18 cellular contexts compared by ENCODE assay signal in the genomic region with DNA sequence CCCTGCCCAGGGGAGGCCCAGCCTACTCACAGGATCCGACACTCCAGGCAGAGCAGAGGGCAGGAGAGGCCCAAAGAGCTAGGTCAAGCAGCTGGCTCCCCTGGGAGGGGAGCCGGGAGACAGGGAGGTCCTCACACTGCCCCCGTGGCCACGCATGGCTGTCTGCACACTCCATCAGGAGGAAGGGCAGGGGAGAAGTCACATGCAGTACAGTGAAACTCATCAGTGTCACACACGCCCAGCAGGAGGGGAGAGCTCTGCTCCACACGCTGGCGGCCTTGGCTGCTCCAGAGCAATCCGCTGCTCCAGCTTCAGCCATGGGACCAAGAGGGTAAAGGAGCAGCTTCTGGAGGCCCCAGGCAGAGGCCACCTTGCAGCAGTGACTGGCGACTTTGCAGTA. TPM values are rescaled to one million over a fixed set of nuclear protein-coding genes. Genes with fewer than 3 reads are reported as not detected.
DNase-seq lines count a peak whose midpoint lies in the region; TF ChIP-seq lines count a peak whose summit lies in the region.
"Had no signal": no experiment of that assay in that cellular context is flagged by ENCODE, and none has a peak within 500 bp of the region (broad histone marks: within the 10 kb centered on the region; RNA-seq: fewer than 3 reads in every experiment).

No MANE protein-coding gene starts in this region.

- peak overlapping the region; percentile 14 for H3K27ac Mint-ChIP-seq in Caco-2 (ENCODE audit: unreplicated experiment)
- peak overlapping the region in 3 of 5 experiments; percentile 1 to 91 (median 89) for H3K27ac Mint-ChIP-seq in brain
- H3K27ac Mint-ChIP-seq: activated CD4-positive, alpha-beta T cell treated with anti-CD3 and anti-CD28 coated beads, Interleukin-2, amount 10 ng/mL, durations not matched to agents 24 days and 14 days; nephron had no signal

- H3K9me3 Mint-ChIP-seq in Caco-2 (ENCODE audit: unreplicated experiment) (no peaks in the 10 kb centered on the region), brain (no peaks in the 10 kb centered on the region)
- H3K9me3 Mint-ChIP-seq: activated CD4-positive, alpha-beta T cell treated with anti-CD3 and anti-CD28 coated beads, Interleukin-2, amount 10 ng/mL, durations not matched to agents 24 days and 14 days; nephron had no signal

- H3K36me3 Mint-ChIP-seq in Caco-2 (ENCODE audit: insufficient read depth, unreplicated experiment) (peaks cover 75% of the 10 kb centered on the region), brain (peaks cover 12% of the 10 kb centered on the region)

- H3K4ac ChIP-seq in mesenchymal stem cell (ENCODE audit: low read depth in 1 of 2, low read length in 2 of 2), result no peak overlapping the region

- H2AK5ac ChIP-seq in mesenchymal stem cell (ENCODE audit: low read length, severe bottlenecking), result no peak overlapping the region

- H3K4me1 Mint-ChIP-seq in Caco-2 (ENCODE audit: low read depth, unreplicated experiment) (no peaks in the 10 kb centered on the region), brain (peaks cover 9% of the 10 kb centered on the region)
- H3K4me1 Mint-ChIP-seq: activated CD4-positive, alpha-beta T cell treated with anti-CD3 and anti-CD28 coated beads, Interleukin-2, amount 10 ng/mL, durations not matched to agents 24 days and 14 days; nephron had no signal

- H3K27ac ChIP-seq in mesenchymal stem cell (ENCODE audit: low read length, poor library complexity, severe bottlenecking), result no peak overlapping the region
- H3K27ac ChIP-seq: suprapubic skin had no signal

- H3K4me3 Mint-ChIP-seq in Caco-2 (ENCODE audit: unreplicated experiment) (no peak overlapping the region), brain (no peak overlapping the region)
- H3K4me3 Mint-ChIP-seq: activated CD4-positive, alpha-beta T cell treated with anti-CD3 and anti-CD28 coated beads, Interleukin-2, amount 10 ng/mL, durations not matched to agents 24 days and 14 days; nephron had no signal

- no peaks in the 10 kb centered on the region for H3K27me3 Mint-ChIP-seq in Caco-2 (ENCODE audit: insufficient read depth, unreplicated experiment)
- H3K27me3 Mint-ChIP-seq in brain, result no peaks in the 10 kb centered on the region
- H3K27me3 Mint-ChIP-seq: activated CD4-positive, alpha-beta T cell treated with anti-CD3 and anti-CD28 coated beads, Interleukin-2, amount 10 ng/mL, durations not matched to agents 24 days and 14 days had no signal

- TSS peak; percentile 31 for BruUV-seq in Caco-2 (replicated peaks; lab: Mats Ljungman, UMichigan)

- H4K8ac ChIP-seq in mesenchymal stem cell (ENCODE audit: low read length), result no peak overlapping the region

- no peaks in the 10 kb centered on the region for H3K9me3 ChIP-seq in Caco-2
- no peaks in the 10 kb centered on the region for H3K9me3 ChIP-seq in mesenchymal stem cell (ENCODE audit: control insufficient read depth, low read length)
- H3K9me3 ChIP-seq: left lung, suprapubic skin had no signal

- no peak overlapping the region for H3K23ac ChIP-seq in mesenchymal stem cell (ENCODE audit: low read length in 2 of 2)

- intact Hi-C loops in Caco-2 (cut with micrococcal nuclease; ENCODE audit: unreplicated experiment), result no loop called here

- H2BK12ac ChIP-seq in mesenchymal stem cell (ENCODE audit: low read length in 2 of 2), result no peak overlapping the region

- H3K4me1 ChIP-seq in Caco-2 (no peaks in the 10 kb centered on the region), mesenchymal stem cell (ENCODE audit: control insufficient read depth, insufficient read depth, low read depth, low read length) (peaks cover 47% of the 10 kb centered on the region)
- H3K4me1 ChIP-seq: left lung, suprapubic skin had no signal

- H3K79me1 ChIP-seq in mesenchymal stem cell (replicated peaks; ENCODE audit: low read length, poor library complexity, severe bottlenecking), result peaks cover 5% of the 10 kb centered on the region

- H3K36me3 ChIP-seq in Caco-2 (ENCODE audit: control insufficient read depth, insufficient read depth, low read length) (peaks cover 5% of the 10 kb centered on the region; the same call in 1 of the 2 replicates), mesenchymal stem cell (ENCODE audit: control insufficient read depth in 1 of 2, insufficient read depth in 2 of 2, low read depth in 1 of 2, low read length in 2 of 2) (peaks cover 56 to 64% of the 10 kb centered on the region in 2 experiments)

- H4K91ac ChIP-seq in mesenchymal stem cell (ENCODE audit: low read length), result no peak overlapping the region

- no peak for TF ChIP-seq CTCF in Caco-2 (IDR thresholded peaks at IDR 0.05; ENCODE audit: insufficient read depth in 1 of 2, low read depth in 1 of 2, low read length in 1 of 2, severe bottlenecking in 1 of 2, unreplicated experiment in 1 of 2)
- no peak for TF ChIP-seq CTCF in GM20000 (IDR thresholded peaks at IDR 0.05; ENCODE audit: extremely low read depth, missing control alignments)
- no peak for TF ChIP-seq CTCF in brain (conservative IDR thresholded peaks at IDR 0.05)

- 77% methylated on average over 9 of the region's 9 CpGs for WGBS in mesenchymal stem cell

- no peak overlapping the region for H3K4me2 ChIP-seq in mesenchymal stem cell (ENCODE audit: low read length, poor library complexity, severe bottlenecking)
- H3K4me2 ChIP-seq: smooth muscle cell had no signal

- no peak overlapping the region for H2BK120ac ChIP-seq in mesenchymal stem cell (ENCODE audit: low read depth, low read length)

- H3K4me3 ChIP-seq in Caco-2 (ENCODE audit: low read depth, low read length) (no peak overlapping the region), mesenchymal stem cell (ENCODE audit: insufficient read depth in 1 of 2, low read depth in 1 of 2, low read length in 2 of 2) (no peak overlapping the region)
- H3K4me3 ChIP-seq: left lung, smooth muscle cell, suprapubic skin had no signal

- CTCF ChIA-PET in Caco-2 (lab: Charles Lee), result no interaction called here

- H2BK15ac ChIP-seq in mesenchymal stem cell (ENCODE audit: low read depth, poor library complexity, severe bottlenecking), result no peak overlapping the region

- POLR2A ChIA-PET in Caco-2 (lab: Charles Lee), result no interaction called here

- H3K14ac ChIP-seq in mesenchymal stem cell (ENCODE audit: low read length in 2 of 2), result no peak overlapping the region

- no peak overlapping the region for H3K9ac ChIP-seq in mesenchymal stem cell (ENCODE audit: low read length)

- H3K18ac ChIP-seq in mesenchymal stem cell (ENCODE audit: low read depth in 1 of 2, low read length in 2 of 2), result no peak overlapping the region

- no peaks in the 10 kb centered on the region for H3K27me3 ChIP-seq in Caco-2 (replicated peaks; ENCODE audit: control insufficient read depth, insufficient read depth, low read length)
- no peaks in the 10 kb centered on the region for H3K27me3 ChIP-seq in mesenchymal stem cell (ENCODE audit: control insufficient read depth in 1 of 2, insufficient read depth in 1 of 2, low read length in 2 of 2)
- H3K27me3 ChIP-seq: left lung, suprapubic skin had no signal

- DNase-seq in Caco-2 (peak; percentile 49 to 58), GM20000 (ENCODE audit: low spot score) (peak; percentile 8), mesenchymal stem cell (peak; percentile 26), amniotic stem cell (lab: John Stamatoyannopoulos, UW) (no peak), NCI-H1417 (lab: John Stamatoyannopoulos, UW) (no peak)
- no peak for DNase-seq in effector CD4-positive, alpha-beta T cell
- DNase-seq: activated CD4-positive, alpha-beta T cell treated with anti-CD3 and anti-CD28 coated beads, Interleukin-2, amount 10 ng/mL, durations not matched to agents 24 days and 14 days; activated gamma-delta T cell treated with Interleukin-2 at 50 U/mL for 16 hours; cerebellar nuclear complex; KBM-7; NCI-H1436; NCI-H524 treated with DMSO at 0.1 percent for 48 hours had no signal

- H2AFZ ChIP-seq in mesenchymal stem cell (ENCODE audit: low read depth, low read length), result no peak overlapping the region

- no peak overlapping the region for H2BK5ac ChIP-seq in mesenchymal stem cell (ENCODE audit: low read depth, low read length, poor library complexity, severe bottlenecking)

RNA-seq across cellular contexts. Expression of a gene that starts 14.3 kb away (rescaled TPM):
- 2.7 and 2.8 TPM in 2 replicates for total RNA-seq in Caco-2 (2022)
- 5.0 TPM for polyA plus RNA-seq in brain (ENCODE audit: insufficient read depth, low read depth, low replicate concordance)
- polyA plus RNA-seq in mesenchymal stem cell (2013, experiment 1 of 2), result 84.2 TPM
- 79.4 TPM for polyA plus RNA-seq in mesenchymal stem cell (2013, experiment 2 of 2)

RNA-seq across cellular contexts. Expression of a gene that starts 22.6 kb away (rescaled TPM):
- total RNA-seq in Caco-2 (2022), result 309 and 334 TPM in 2 replicates
- polyA plus RNA-seq in brain (ENCODE audit: insufficient read depth, low read depth, low replicate concordance), result 339 TPM
- polyA plus RNA-seq in mesenchymal stem cell (2013, experiment 1 of 2), result 104 TPM
- polyA plus RNA-seq in mesenchymal stem cell (2013, experiment 2 of 2), result 106 TPM

RNA-seq across cellular contexts. Expression of a gene that starts 43.0 kb away (rescaled TPM):
- total RNA-seq in Caco-2 (2022), result 8.2 and 9.1 TPM in 2 replicates
- polyA plus RNA-seq in brain (ENCODE audit: insufficient read depth, low read depth, low replicate concordance), result 10.5 TPM
- 22.4 TPM for polyA plus RNA-seq in mesenchymal stem cell (2013, experiment 1 of 2)
- polyA plus RNA-seq in mesenchymal stem cell (2013, experiment 2 of 2), result 22.5 TPM
- total RNA-seq: activated CD4-positive, alpha-beta T cell treated with anti-CD3 and anti-CD28 coated beads, Interleukin-2, amount 10 ng/mL, durations not matched to agents 24 days and 14 days; T-helper 1 cell treated with Interleukin-12 subunit alpha and Interleukin-12 subunit beta and Interleukin-4 antibody, amounts not matched to agents 30 ng/mL and 1 ng/mL, for 36 hours had no signal

RNA-seq across cellular contexts. Expression of a gene that starts 49.2 kb away (rescaled TPM):
- 26.5 and 29.3 TPM in 2 replicates for total RNA-seq in Caco-2 (2022)
- 8.1 TPM for polyA plus RNA-seq in brain (ENCODE audit: insufficient read depth, low read depth, low replicate concordance)
- polyA plus RNA-seq in mesenchymal stem cell (2013, experiment 1 of 2), result 12.1 TPM
- polyA plus RNA-seq in mesenchymal stem cell (2013, experiment 2 of 2), result 11.5 TPM

Comparison
In these comparisons a context has a peak if more than half of its experiments do, and no peak if none do; other contexts are left out.
1. DNase-seq: peak in Caco-2 (2 of 2), GM20000 (single experiment) and mesenchymal stem cell (single experiment); none in effector CD4-positive, alpha-beta T cell (single experiment), amniotic stem cell (single experiment) and NCI-H1417 (0 of 3).